1 cellular context compared by ENCODE assay signal in the genomic region with DNA sequence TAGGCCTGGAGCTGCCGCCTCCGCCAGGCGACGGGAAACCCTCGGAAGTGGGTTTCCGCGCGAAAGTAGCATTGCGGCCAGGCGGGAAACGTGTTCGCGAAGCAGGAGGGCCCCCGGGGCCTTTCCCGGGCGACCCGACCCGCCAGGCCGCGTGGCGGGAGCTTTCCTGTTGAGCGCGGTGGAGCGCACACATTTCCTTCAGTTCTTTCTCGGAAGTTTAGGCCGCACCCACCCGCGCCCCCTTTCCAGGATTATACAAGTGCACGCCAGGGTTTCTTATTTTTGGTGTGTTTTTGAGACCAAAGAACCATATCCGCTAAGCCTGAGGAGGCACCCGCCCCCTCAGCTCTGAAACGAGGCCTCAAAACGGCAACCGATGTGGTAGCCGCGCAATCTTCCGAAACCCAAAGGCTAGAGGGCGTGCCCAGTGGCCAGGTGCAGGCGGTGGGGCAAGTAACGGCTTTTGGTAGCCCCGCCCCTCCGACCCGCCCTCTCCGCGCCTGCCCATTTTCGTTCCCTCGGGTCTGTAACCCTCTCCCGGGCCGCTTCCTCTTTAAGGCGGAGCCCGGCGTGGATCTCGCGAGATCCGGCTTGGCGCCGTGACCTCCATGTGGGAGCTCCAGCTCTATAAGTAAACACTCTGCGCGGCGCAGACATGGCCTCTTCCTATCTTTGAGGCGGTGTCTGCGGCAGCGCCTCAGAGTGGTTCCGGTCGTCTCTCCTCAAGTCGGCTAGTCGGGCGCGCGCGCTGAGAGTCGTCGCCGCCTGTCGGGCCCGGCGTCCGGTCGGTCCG.
TF ChIP-seq lines count a peak whose summit lies in the region.

A gene with protein sequence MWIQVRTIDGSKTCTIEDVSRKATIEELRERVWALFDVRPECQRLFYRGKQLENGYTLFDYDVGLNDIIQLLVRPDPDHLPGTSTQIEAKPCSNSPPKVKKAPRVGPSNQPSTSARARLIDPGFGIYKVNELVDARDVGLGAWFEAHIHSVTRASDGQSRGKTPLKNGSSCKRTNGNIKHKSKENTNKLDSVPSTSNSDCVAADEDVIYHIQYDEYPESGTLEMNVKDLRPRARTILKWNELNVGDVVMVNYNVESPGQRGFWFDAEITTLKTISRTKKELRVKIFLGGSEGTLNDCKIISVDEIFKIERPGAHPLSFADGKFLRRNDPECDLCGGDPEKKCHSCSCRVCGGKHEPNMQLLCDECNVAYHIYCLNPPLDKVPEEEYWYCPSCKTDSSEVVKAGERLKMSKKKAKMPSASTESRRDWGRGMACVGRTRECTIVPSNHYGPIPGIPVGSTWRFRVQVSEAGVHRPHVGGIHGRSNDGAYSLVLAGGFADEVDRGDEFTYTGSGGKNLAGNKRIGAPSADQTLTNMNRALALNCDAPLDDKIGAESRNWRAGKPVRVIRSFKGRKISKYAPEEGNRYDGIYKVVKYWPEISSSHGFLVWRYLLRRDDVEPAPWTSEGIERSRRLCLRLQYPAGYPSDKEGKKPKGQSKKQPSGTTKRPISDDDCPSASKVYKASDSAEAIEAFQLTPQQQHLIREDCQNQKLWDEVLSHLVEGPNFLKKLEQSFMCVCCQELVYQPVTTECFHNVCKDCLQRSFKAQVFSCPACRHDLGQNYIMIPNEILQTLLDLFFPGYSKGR (plus strand): TSS at position 628 of the 793 bp plus-strand sequence. CDS start 292 bp downstream, outside the sequence.

TF ChIP-seq in GM23338, 12 proteins besides CTCF, POLR2A, EP300 and RAD21 (continued from another document):
- TF ChIP-seq, protein P1, sequence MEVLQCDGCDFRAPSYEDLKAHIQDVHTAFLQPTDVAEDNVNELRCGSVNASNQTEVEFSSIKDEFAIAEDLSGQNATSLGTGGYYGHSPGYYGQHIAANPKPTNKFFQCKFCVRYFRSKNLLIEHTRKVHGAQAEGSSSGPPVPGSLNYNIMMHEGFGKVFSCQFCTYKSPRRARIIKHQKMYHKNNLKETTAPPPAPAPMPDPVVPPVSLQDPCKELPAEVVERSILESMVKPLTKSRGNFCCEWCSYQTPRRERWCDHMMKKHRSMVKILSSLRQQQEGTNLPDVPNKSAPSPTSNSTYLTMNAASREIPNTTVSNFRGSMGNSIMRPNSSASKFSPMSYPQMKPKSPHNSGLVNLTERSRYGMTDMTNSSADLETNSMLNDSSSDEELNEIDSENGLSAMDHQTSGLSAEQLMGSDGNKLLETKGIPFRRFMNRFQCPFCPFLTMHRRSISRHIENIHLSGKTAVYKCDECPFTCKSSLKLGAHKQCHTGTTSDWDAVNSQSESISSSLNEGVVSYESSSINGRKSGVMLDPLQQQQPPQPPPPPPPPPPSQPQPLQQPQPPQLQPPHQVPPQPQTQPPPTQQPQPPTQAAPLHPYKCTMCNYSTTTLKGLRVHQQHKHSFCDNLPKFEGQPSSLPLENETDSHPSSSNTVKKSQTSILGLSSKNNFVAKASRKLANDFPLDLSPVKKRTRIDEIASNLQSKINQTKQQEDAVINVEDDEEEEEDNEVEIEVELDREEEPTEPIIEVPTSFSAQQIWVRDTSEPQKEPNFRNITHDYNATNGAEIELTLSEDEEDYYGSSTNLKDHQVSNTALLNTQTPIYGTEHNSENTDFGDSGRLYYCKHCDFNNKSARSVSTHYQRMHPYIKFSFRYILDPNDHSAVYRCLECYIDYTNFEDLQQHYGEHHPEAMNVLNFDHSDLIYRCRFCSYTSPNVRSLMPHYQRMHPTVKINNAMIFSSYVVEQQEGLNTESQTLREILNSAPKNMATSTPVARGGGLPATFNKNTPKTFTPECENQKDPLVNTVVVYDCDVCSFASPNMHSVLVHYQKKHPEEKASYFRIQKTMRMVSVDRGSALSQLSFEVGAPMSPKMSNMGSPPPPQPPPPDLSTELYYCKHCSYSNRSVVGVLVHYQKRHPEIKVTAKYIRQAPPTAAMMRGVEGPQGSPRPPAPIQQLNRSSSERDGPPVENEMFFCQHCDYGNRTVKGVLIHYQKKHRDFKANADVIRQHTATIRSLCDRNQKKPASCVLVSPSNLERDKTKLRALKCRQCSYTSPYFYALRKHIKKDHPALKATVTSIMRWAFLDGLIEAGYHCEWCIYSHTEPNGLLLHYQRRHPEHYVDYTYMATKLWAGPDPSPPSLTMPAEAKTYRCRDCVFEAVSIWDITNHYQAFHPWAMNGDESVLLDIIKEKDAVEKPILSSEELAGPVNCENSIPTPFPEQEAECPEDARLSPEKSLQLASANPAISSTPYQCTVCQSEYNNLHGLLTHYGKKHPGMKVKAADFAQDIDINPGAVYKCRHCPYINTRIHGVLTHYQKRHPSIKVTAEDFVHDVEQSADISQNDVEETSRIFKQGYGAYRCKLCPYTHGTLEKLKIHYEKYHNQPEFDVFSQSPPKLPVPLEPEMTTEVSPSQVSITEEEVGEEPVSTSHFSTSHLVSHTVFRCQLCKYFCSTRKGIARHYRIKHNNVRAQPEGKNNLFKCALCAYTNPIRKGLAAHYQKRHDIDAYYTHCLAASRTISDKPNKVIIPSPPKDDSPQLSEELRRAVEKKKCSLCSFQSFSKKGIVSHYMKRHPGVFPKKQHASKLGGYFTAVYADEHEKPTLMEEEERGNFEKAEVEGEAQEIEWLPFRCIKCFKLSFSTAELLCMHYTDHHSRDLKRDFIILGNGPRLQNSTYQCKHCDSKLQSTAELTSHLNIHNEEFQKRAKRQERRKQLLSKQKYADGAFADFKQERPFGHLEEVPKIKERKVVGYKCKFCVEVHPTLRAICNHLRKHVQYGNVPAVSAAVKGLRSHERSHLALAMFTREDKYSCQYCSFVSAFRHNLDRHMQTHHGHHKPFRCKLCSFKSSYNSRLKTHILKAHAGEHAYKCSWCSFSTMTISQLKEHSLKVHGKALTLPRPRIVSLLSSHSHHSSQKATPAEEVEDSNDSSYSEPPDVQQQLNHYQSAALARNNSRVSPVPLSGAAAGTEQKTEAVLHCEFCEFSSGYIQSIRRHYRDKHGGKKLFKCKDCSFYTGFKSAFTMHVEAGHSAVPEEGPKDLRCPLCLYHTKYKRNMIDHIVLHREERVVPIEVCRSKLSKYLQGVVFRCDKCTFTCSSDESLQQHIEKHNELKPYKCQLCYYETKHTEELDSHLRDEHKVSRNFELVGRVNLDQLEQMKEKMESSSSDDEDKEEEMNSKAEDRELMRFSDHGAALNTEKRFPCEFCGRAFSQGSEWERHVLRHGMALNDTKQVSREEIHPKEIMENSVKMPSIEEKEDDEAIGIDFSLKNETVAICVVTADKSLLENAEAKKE (CRISPR knock-in tag; IDR thresholded peaks at IDR 0.05), result no peak
- TF ChIP-seq ZNF331 (CRISPR knock-in tag; IDR thresholded peaks at IDR 0.05; ENCODE audit: low read depth), result no peak
- TF ChIP-seq, protein P2, sequence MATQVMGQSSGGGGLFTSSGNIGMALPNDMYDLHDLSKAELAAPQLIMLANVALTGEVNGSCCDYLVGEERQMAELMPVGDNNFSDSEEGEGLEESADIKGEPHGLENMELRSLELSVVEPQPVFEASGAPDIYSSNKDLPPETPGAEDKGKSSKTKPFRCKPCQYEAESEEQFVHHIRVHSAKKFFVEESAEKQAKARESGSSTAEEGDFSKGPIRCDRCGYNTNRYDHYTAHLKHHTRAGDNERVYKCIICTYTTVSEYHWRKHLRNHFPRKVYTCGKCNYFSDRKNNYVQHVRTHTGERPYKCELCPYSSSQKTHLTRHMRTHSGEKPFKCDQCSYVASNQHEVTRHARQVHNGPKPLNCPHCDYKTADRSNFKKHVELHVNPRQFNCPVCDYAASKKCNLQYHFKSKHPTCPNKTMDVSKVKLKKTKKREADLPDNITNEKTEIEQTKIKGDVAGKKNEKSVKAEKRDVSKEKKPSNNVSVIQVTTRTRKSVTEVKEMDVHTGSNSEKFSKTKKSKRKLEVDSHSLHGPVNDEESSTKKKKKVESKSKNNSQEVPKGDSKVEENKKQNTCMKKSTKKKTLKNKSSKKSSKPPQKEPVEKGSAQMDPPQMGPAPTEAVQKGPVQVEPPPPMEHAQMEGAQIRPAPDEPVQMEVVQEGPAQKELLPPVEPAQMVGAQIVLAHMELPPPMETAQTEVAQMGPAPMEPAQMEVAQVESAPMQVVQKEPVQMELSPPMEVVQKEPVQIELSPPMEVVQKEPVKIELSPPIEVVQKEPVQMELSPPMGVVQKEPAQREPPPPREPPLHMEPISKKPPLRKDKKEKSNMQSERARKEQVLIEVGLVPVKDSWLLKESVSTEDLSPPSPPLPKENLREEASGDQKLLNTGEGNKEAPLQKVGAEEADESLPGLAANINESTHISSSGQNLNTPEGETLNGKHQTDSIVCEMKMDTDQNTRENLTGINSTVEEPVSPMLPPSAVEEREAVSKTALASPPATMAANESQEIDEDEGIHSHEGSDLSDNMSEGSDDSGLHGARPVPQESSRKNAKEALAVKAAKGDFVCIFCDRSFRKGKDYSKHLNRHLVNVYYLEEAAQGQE (IDR thresholded peaks at IDR 0.05; ENCODE audit: unreplicated experiment), result no peak
- TF ChIP-seq EZH2 (IDR thresholded peaks at IDR 0.05; ENCODE audit: low read depth, unreplicated experiment), result no peak
TF ChIP-seq in GM23338: peak in this region for 2.
